Comparison of ENCODE assay signal across 2 cellular contexts in the genomic region with DNA sequence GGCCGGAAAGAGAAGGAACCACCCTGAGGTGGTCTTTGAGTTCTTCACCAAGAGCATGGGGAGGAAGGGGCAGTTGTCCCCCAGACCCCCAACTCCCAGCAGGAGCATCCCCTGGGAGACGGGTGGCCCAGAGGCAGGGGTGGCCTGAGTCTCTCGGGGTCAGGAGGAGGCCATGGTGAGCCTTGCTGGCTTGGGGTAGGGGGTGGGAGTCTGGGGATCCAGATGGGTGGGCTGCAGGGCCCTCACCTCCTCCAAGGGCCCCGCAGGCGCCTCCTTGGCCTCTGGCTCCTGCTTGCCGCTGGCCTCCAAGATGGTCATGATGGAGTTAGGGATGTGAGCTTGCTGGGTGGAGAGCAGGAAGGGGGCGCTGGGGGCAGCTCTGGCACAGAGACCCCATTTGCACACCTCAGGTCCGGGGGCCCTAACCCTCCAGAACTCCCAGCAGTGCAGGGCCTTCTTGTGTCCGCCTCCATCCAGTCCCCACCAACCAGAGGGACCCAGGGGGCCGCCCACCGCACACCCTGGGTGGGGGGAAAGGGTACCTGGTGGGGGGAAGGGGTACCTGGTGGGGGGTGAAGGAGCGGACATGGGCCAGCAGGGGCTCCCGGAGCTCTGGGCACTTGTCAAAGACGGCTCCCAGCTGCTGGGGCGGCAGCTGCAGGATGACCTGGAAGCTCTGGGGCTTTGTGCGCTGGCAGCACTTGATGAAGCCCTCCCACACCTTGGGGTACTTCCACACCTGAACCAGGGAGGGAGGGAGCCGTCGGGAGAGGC.
TF ChIP-seq lines count a peak whose summit lies in the region.

No MANE protein-coding gene starts in this region.

TF ChIP-seq in SK-N-SH, 30 proteins besides CTCF, POLR2A, EP300 and RAD21 (continued from another document):
- TF ChIP-seq CHD2 (IDR thresholded peaks at IDR 0.05; ENCODE audit: low read length, partially characterized antibody) (no peak), TCF12 (IDR thresholded peaks at IDR 0.05) (no peak), RFX5 (IDR thresholded peaks at IDR 0.05; ENCODE audit: low read length) (no peak), NRF1 (IDR thresholded peaks at IDR 0.05; ENCODE audit: low read depth, low read length) (no peak), POLR2AphosphoS5 (IDR thresholded peaks at IDR 0.05; ENCODE audit: low read depth, low read length) (no peak), TEAD4 (IDR thresholded peaks at IDR 0.05; ENCODE audit: borderline replicate concordance, insufficient read depth) (no peak), GABPA (IDR thresholded peaks at IDR 0.05; ENCODE audit: low read depth) (no peak), RCOR1 (IDR thresholded peaks at IDR 0.05; ENCODE audit: low read length) (no peak), NFIC (IDR thresholded peaks at IDR 0.05; ENCODE audit: borderline replicate concordance) (no peak)
- TF ChIP-seq, protein P1, sequence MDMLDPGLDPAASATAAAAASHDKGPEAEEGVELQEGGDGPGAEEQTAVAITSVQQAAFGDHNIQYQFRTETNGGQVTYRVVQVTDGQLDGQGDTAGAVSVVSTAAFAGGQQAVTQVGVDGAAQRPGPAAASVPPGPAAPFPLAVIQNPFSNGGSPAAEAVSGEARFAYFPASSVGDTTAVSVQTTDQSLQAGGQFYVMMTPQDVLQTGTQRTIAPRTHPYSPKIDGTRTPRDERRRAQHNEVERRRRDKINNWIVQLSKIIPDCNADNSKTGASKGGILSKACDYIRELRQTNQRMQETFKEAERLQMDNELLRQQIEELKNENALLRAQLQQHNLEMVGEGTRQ (IDR thresholded peaks at IDR 0.05; ENCODE audit: borderline replicate concordance, low read depth, low read length), result no peak
- TF ChIP-seq, protein P2, sequence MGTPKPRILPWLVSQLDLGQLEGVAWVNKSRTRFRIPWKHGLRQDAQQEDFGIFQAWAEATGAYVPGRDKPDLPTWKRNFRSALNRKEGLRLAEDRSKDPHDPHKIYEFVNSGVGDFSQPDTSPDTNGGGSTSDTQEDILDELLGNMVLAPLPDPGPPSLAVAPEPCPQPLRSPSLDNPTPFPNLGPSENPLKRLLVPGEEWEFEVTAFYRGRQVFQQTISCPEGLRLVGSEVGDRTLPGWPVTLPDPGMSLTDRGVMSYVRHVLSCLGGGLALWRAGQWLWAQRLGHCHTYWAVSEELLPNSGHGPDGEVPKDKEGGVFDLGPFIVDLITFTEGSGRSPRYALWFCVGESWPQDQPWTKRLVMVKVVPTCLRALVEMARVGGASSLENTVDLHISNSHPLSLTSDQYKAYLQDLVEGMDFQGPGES (IDR thresholded peaks at IDR 0.05; ENCODE audit: low read depth, low read length), result no peak

TF ChIP-seq in SK-N-SH treated with all-trans-retinoic acid at 6 μM for 48 hours, 23 proteins besides CTCF, POLR2A, EP300 and RAD21 (continued from another document):
- TF ChIP-seq, protein P3, sequence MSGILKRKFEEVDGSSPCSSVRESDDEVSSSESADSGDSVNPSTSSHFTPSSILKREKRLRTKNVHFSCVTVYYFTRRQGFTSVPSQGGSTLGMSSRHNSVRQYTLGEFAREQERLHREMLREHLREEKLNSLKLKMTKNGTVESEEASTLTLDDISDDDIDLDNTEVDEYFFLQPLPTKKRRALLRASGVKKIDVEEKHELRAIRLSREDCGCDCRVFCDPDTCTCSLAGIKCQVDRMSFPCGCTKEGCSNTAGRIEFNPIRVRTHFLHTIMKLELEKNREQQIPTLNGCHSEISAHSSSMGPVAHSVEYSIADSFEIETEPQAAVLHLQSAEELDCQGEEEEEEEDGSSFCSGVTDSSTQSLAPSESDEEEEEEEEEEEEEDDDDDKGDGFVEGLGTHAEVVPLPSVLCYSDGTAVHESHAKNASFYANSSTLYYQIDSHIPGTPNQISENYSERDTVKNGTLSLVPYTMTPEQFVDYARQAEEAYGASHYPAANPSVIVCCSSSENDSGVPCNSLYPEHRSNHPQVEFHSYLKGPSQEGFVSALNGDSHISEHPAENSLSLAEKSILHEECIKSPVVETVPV (CRISPR knock-in tag; IDR thresholded peaks at IDR 0.05), result no peak
- TF ChIP-seq ZFP30 (CRISPR knock-in tag; IDR thresholded peaks at IDR 0.05), result no peak
- TF ChIP-seq, protein P4, sequence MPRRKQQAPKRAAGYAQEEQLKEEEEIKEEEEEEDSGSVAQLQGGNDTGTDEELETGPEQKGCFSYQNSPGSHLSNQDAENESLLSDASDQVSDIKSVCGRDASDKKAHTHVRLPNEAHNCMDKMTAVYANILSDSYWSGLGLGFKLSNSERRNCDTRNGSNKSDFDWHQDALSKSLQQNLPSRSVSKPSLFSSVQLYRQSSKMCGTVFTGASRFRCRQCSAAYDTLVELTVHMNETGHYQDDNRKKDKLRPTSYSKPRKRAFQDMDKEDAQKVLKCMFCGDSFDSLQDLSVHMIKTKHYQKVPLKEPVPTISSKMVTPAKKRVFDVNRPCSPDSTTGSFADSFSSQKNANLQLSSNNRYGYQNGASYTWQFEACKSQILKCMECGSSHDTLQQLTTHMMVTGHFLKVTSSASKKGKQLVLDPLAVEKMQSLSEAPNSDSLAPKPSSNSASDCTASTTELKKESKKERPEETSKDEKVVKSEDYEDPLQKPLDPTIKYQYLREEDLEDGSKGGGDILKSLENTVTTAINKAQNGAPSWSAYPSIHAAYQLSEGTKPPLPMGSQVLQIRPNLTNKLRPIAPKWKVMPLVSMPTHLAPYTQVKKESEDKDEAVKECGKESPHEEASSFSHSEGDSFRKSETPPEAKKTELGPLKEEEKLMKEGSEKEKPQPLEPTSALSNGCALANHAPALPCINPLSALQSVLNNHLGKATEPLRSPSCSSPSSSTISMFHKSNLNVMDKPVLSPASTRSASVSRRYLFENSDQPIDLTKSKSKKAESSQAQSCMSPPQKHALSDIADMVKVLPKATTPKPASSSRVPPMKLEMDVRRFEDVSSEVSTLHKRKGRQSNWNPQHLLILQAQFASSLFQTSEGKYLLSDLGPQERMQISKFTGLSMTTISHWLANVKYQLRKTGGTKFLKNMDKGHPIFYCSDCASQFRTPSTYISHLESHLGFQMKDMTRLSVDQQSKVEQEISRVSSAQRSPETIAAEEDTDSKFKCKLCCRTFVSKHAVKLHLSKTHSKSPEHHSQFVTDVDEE (CRISPR knock-in tag; IDR thresholded peaks at IDR 0.05), result no peak
- TF ChIP-seq GLIS3 (CRISPR knock-in tag; IDR thresholded peaks at IDR 0.05), result no peak
- TF ChIP-seq, protein P5, sequence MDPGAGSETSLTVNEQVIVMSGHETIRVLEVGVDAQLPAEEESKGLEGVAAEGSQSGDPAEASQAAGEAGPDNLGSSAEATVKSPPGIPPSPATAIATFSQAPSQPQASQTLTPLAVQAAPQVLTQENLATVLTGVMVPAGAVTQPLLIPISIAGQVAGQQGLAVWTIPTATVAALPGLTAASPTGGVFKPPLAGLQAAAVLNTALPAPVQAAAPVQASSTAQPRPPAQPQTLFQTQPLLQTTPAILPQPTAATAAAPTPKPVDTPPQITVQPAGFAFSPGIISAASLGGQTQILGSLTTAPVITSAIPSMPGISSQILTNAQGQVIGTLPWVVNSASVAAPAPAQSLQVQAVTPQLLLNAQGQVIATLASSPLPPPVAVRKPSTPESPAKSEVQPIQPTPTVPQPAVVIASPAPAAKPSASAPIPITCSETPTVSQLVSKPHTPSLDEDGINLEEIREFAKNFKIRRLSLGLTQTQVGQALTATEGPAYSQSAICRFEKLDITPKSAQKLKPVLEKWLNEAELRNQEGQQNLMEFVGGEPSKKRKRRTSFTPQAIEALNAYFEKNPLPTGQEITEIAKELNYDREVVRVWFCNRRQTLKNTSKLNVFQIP (CRISPR knock-in tag; IDR thresholded peaks at IDR 0.05; ENCODE audit: borderline replicate concordance, low read depth), result no peak
- TF ChIP-seq ZC3H10 (CRISPR knock-in tag; IDR thresholded peaks at IDR 0.05), result no peak
- no peak for TF ChIP-seq SNAI2 (CRISPR knock-in tag; IDR thresholded peaks at IDR 0.05)
- TF ChIP-seq ISL1 (CRISPR knock-in tag; IDR thresholded peaks at IDR 0.05), result no peak
- no peak for TF ChIP-seq TOX (CRISPR knock-in tag; IDR thresholded peaks at IDR 0.05; ENCODE audit: borderline replicate concordance)
- no peak for TF ChIP-seq ARNTL (CRISPR knock-in tag; IDR thresholded peaks at IDR 0.05; ENCODE audit: borderline replicate concordance, low read depth)
- TF ChIP-seq BACH2 (CRISPR knock-in tag; IDR thresholded peaks at IDR 0.05; ENCODE audit: borderline replicate concordance), result no peak
- no peak for TF ChIP-seq PPARA (CRISPR knock-in tag; IDR thresholded peaks at IDR 0.05; ENCODE audit: borderline replicate concordance)
- no peak for TF ChIP-seq ZNF8 (CRISPR knock-in tag; IDR thresholded peaks at IDR 0.05)
- no peak for TF ChIP-seq OSR1 (CRISPR knock-in tag; IDR thresholded peaks at IDR 0.05)
- TF ChIP-seq, protein P6, sequence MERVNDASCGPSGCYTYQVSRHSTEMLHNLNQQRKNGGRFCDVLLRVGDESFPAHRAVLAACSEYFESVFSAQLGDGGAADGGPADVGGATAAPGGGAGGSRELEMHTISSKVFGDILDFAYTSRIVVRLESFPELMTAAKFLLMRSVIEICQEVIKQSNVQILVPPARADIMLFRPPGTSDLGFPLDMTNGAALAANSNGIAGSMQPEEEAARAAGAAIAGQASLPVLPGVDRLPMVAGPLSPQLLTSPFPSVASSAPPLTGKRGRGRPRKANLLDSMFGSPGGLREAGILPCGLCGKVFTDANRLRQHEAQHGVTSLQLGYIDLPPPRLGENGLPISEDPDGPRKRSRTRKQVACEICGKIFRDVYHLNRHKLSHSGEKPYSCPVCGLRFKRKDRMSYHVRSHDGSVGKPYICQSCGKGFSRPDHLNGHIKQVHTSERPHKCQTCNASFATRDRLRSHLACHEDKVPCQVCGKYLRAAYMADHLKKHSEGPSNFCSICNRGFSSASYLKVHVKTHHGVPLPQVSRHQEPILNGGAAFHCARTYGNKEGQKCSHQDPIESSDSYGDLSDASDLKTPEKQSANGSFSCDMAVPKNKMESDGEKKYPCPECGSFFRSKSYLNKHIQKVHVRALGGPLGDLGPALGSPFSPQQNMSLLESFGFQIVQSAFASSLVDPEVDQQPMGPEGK (CRISPR knock-in tag; IDR thresholded peaks at IDR 0.05; ENCODE audit: borderline replicate concordance), result no peak
- no peak for TF ChIP-seq RARB (CRISPR knock-in tag; IDR thresholded peaks at IDR 0.05)
- no peak for TF ChIP-seq ZNF565 (CRISPR knock-in tag; conservative IDR thresholded peaks at IDR 0.05; ENCODE audit: low read depth)
- no peak for TF ChIP-seq TCF4 (CRISPR knock-in tag; IDR thresholded peaks at IDR 0.05; ENCODE audit: borderline replicate concordance)
